Comparison of ENCODE assay signal across 1 cellular context in the genomic region with DNA sequence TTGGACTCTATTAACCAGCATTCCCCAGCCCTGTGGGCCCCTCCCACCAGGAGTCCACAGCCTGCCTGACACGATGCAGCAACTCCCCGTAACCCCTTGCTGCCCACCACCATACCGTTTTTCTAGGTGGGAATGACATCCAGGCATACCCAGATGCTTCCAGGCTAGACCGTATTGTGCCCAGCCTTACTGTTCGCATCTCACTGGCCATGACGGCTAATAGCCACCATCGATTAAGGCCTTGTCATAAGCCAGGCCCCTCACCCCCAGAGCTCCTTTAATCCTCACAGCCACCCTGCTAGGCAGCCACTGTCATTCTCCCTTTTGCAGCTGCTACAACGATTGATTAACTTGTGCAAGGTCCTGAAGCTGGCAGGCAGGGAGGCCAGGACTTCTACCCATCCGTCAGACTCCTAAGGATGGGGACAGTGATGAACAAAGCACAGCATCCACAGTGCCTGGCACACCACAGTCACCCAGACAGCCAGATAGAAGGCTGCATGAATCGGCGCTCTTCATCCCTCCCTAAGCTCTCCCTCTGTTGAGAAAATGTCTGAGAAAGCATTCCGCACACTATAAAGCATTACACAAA.
TF ChIP-seq lines count a peak whose summit lies in the region.

No MANE protein-coding gene starts in this region.

TF ChIP-seq in HepG2, 621 proteins besides CTCF, POLR2A, EP300 and RAD21 (continued from another document and continues in another):
- TF ChIP-seq, protein P1, sequence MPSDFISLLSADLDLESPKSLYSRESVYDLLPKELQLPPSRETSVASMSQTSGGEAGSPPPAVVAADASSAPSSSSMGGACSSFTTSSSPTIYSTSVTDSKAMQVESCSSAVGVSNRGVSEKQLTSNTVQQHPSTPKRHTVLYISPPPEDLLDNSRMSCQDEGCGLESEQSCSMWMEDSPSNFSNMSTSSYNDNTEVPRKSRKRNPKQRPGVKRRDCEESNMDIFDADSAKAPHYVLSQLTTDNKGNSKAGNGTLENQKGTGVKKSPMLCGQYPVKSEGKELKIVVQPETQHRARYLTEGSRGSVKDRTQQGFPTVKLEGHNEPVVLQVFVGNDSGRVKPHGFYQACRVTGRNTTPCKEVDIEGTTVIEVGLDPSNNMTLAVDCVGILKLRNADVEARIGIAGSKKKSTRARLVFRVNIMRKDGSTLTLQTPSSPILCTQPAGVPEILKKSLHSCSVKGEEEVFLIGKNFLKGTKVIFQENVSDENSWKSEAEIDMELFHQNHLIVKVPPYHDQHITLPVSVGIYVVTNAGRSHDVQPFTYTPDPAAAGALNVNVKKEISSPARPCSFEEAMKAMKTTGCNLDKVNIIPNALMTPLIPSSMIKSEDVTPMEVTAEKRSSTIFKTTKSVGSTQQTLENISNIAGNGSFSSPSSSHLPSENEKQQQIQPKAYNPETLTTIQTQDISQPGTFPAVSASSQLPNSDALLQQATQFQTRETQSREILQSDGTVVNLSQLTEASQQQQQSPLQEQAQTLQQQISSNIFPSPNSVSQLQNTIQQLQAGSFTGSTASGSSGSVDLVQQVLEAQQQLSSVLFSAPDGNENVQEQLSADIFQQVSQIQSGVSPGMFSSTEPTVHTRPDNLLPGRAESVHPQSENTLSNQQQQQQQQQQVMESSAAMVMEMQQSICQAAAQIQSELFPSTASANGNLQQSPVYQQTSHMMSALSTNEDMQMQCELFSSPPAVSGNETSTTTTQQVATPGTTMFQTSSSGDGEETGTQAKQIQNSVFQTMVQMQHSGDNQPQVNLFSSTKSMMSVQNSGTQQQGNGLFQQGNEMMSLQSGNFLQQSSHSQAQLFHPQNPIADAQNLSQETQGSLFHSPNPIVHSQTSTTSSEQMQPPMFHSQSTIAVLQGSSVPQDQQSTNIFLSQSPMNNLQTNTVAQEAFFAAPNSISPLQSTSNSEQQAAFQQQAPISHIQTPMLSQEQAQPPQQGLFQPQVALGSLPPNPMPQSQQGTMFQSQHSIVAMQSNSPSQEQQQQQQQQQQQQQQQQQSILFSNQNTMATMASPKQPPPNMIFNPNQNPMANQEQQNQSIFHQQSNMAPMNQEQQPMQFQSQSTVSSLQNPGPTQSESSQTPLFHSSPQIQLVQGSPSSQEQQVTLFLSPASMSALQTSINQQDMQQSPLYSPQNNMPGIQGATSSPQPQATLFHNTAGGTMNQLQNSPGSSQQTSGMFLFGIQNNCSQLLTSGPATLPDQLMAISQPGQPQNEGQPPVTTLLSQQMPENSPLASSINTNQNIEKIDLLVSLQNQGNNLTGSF (CRISPR knock-in tag; IDR thresholded peaks at IDR 0.05) = no peak
- TF ChIP-seq HNRNPL (IDR thresholded peaks at IDR 0.05; ENCODE audit: low read depth, low read length) (no peak), ZNF567 (CRISPR knock-in tag; IDR thresholded peaks at IDR 0.05; ENCODE audit: borderline replicate concordance) (0 out of 2 replicates have a peak, but pooled peaks have one; percentile 52), EEA1 (CRISPR knock-in tag; IDR thresholded peaks at IDR 0.05; ENCODE audit: borderline replicate concordance) (0 out of 2 replicates have a peak, but pooled peaks have one; percentile 51), ZFP91 (CRISPR knock-in tag; IDR thresholded peaks at IDR 0.05; ENCODE audit: borderline replicate concordance) (peak; percentile 52), GLI4 (CRISPR knock-in tag; IDR thresholded peaks at IDR 0.05; ENCODE audit: borderline replicate concordance) (0 out of 2 replicates have a peak, but pooled peaks have one; percentile 49), ZNF598 (CRISPR knock-in tag; IDR thresholded peaks at IDR 0.05; ENCODE audit: borderline replicate concordance) (peak; percentile 55; the same call in 1 of the 2 replicates), ZNF574 (CRISPR knock-in tag; IDR thresholded peaks at IDR 0.05) (no peak; the same call in 1 of the 2 replicates), NONO (IDR thresholded peaks at IDR 0.05) (no peak), NONO (CRISPR knock-in tag; conservative IDR thresholded peaks at IDR 0.05) (peak; percentile 54; the same call in 1 of the 2 replicates), ONECUT2 (CRISPR knock-in tag; IDR thresholded peaks at IDR 0.05) (no peak), PITX1 (CRISPR knock-in tag; IDR thresholded peaks at IDR 0.05) (0 out of 2 replicates have a peak, but pooled peaks have one; percentile 9), ZNF652 (CRISPR knock-in tag; IDR thresholded peaks at IDR 0.05; ENCODE audit: borderline replicate concordance, low read depth) (peak; percentile 94), CENPBD1 (CRISPR knock-in tag; IDR thresholded peaks at IDR 0.05; ENCODE audit: borderline replicate concordance, low read depth) (no peak), ZNF687 (CRISPR knock-in tag; IDR thresholded peaks at IDR 0.05) (peak; percentile 66), ZNF883 (CRISPR knock-in tag; IDR thresholded peaks at IDR 0.05; ENCODE audit: not compliant biosample characterization) (peak; percentile 50), BCLAF1 (IDR thresholded peaks at IDR 0.05) (no peak), ZNF333 (CRISPR knock-in tag; IDR thresholded peaks at IDR 0.05; ENCODE audit: borderline replicate concordance) (0 out of 2 replicates have a peak, but pooled peaks have one; percentile 23), YEATS4 (CRISPR knock-in tag; IDR thresholded peaks at IDR 0.05; ENCODE audit: borderline replicate concordance) (0 out of 2 replicates have a peak, but pooled peaks have one; percentile 1), NPAS2 (CRISPR knock-in tag; IDR thresholded peaks at IDR 0.05; ENCODE audit: borderline replicate concordance) (no peak), NR2F6 (IDR thresholded peaks at IDR 0.05) (no peak), NR2F6 (CRISPR knock-in tag; IDR thresholded peaks at IDR 0.05) (no peak), GATA4 (IDR thresholded peaks at IDR 0.05; ENCODE audit: borderline replicate concordance, low read depth) (no peak), ZFY (CRISPR knock-in tag; IDR thresholded peaks at IDR 0.05) (peak; percentile 34; the same call in 1 of the 2 replicates), ZNF44 (CRISPR knock-in tag; IDR thresholded peaks at IDR 0.05) (no peak), ZXDC (CRISPR knock-in tag; IDR thresholded peaks at IDR 0.05) (no peak), SMAD9 (CRISPR knock-in tag; IDR thresholded peaks at IDR 0.05) (0 out of 2 replicates have a peak, but pooled peaks have one; percentile 44), SMARCE1 (IDR thresholded peaks at IDR 0.05; ENCODE audit: borderline replicate concordance) (no peak), ZNF335 (CRISPR knock-in tag; IDR thresholded peaks at IDR 0.05) (peak; percentile 86; the same call in 1 of the 2 replicates)
- TF ChIP-seq, protein P2, sequence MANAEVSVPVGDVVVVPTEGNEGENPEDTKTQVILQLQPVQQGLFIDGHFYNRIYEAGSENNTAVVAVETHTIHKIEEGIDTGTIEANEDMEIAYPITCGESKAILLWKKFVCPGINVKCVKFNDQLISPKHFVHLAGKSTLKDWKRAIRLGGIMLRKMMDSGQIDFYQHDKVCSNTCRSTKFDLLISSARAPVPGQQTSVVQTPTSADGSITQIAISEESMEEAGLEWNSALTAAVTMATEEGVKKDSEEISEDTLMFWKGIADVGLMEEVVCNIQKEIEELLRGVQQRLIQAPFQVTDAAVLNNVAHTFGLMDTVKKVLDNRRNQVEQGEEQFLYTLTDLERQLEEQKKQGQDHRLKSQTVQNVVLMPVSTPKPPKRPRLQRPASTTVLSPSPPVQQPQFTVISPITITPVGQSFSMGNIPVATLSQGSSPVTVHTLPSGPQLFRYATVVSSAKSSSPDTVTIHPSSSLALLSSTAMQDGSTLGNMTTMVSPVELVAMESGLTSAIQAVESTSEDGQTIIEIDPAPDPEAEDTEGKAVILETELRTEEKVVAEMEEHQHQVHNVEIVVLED (CRISPR knock-in tag; IDR thresholded peaks at IDR 0.05; ENCODE audit: borderline replicate concordance) = 0 out of 2 replicates have a peak, but pooled peaks have one; percentile 8
